32 cellular contexts compared by ENCODE assay signal in genomic region chr4:88517825-88518224, GRCh38.
"Had no signal": no experiment of that assay in that cellular context is flagged by ENCODE, and none has a peak within 500 bp of the region (broad histone marks: within the 10 kb centered on the region; RNA-seq: fewer than 3 reads in every experiment).

No MANE protein-coding gene starts in this region.

- H3K9me3 Mint-ChIP-seq: activated CD4-positive, alpha-beta T cell treated with anti-CD3 and anti-CD28 coated beads, Interleukin-2, amount 10 ng/mL, durations not matched to agents 24 days and 14 days; activated CD8-positive, alpha-beta T cell treated with anti-CD3 and anti-CD28 coated beads for 36 hours; activated naive CD4-positive, alpha-beta T cell treated with anti-CD3 and anti-CD28 coated beads, Interleukin-2, amount 50 U/mL, for 72 hours; activated T-cell treated with anti-CD3 and anti-CD28 coated beads, Interleukin-2, amount 50 U/mL, for 72 hours; activated T-helper 17 cell treated with anti-CD3 and anti-CD28 coated beads, Interleukin-2, amount 50 U/mL, for 72 hours; brain had no signal

- FAIRE-seq: bronchial epithelial cell had no signal

- H3K27me3 Mint-ChIP-seq: activated CD8-positive, alpha-beta T cell treated with anti-CD3 and anti-CD28 coated beads for 36 hours; activated T-helper 17 cell treated with anti-CD3 and anti-CD28 coated beads, Interleukin-2, amount 50 U/mL, for 72 hours had no signal

- H3K27ac Mint-ChIP-seq: activated CD4-positive, alpha-beta T cell treated with anti-CD3 and anti-CD28 coated beads, Interleukin-2, amount 10 ng/mL, durations not matched to agents 24 days and 14 days; activated CD8-positive, alpha-beta T cell treated with anti-CD3 and anti-CD28 coated beads for 36 hours; activated naive CD4-positive, alpha-beta T cell treated with anti-CD3 and anti-CD28 coated beads, Interleukin-2, amount 50 U/mL, for 72 hours; activated T-cell treated with anti-CD3 and anti-CD28 coated beads, Interleukin-2, amount 50 U/mL, for 72 hours; brain had no signal

- DNase-seq: activated CD4-positive, alpha-beta T cell treated with anti-CD3 and anti-CD28 coated beads, Interleukin-2, amount 10 ng/mL, durations not matched to agents 24 days and 14 days; activated CD4-positive, alpha-beta T cell treated with anti-CD3 and anti-CD28 coated beads, Interleukin-2, amount 50 U/mL, for 4 hours; activated CD4-positive, CD25-positive, alpha-beta regulatory T cell; activated CD8-positive, alpha-beta T cell treated with anti-CD3 and anti-CD28 coated beads for 36 hours; activated effector memory CD4-positive, alpha-beta T cell treated with anti-CD3 and anti-CD28 coated beads, Interleukin-2, amount 50 U/mL, for 16 hours; activated naive CD4-positive, alpha-beta T cell treated with Interleukin-2 at 50 U/mL for 16 hours; activated T-cell treated with anti-CD3 and anti-CD28 coated beads, Interleukin-2, amount 50 U/mL, for 1 hour; activated T-cell treated with anti-CD3 and anti-CD28 coated beads, Interleukin-2, amount 50 U/mL, for 72 hours; adrenal gland; caudate nucleus; cerebellar nuclear complex; NCI-H1048; NCI-H1105 treated with DMSO at 0.1 percent for 48 hours; NCI-H1436; NCI-H1694; NCI-H1930; NCI-H2081 treated with DMSO at 0.1 percent for 48 hours; NCI-H226; NCI-H446 treated with DMSO at 0.1 percent for 48 hours; NCI-H524; NCI-H69; SIG-M5; SW 1271; T-helper 1 cell; T-helper 2 cell; T-helper 9 cell; WERI-Rb-1 had no signal

- H3K27me3 ChIP-seq: adrenal gland had no signal

- H3K4me3 ChIP-seq: adrenal gland had no signal

- ATAC-seq: activated CD8-positive, alpha-beta T cell treated with anti-CD3 and anti-CD28 coated beads for 36 hours; activated naive CD4-positive, alpha-beta T cell treated with anti-CD3 and anti-CD28 coated beads, Interleukin-2, amount 50 U/mL, for 72 hours; activated T-cell treated with anti-CD3 and anti-CD28 coated beads, Interleukin-2, amount 50 U/mL, for 72 hours; activated T-helper 17 cell treated with anti-CD3 and anti-CD28 coated beads, Interleukin-2, amount 50 U/mL, for 72 hours; Panc1 had no signal

- H3K27ac ChIP-seq: adrenal gland, WERI-Rb-1 had no signal

- H3K9me3 ChIP-seq: adrenal gland had no signal

- H3K4me3 Mint-ChIP-seq: activated CD4-positive, alpha-beta T cell treated with anti-CD3 and anti-CD28 coated beads, Interleukin-2, amount 10 ng/mL, durations not matched to agents 24 days and 14 days; activated CD8-positive, alpha-beta T cell treated with anti-CD3 and anti-CD28 coated beads for 36 hours; activated T-cell treated with anti-CD3 and anti-CD28 coated beads, Interleukin-2, amount 50 U/mL, for 72 hours; activated T-helper 17 cell treated with anti-CD3 and anti-CD28 coated beads, Interleukin-2, amount 50 U/mL, for 72 hours; brain had no signal
